20 cellular contexts compared by ENCODE assay signal in the genomic region with DNA sequence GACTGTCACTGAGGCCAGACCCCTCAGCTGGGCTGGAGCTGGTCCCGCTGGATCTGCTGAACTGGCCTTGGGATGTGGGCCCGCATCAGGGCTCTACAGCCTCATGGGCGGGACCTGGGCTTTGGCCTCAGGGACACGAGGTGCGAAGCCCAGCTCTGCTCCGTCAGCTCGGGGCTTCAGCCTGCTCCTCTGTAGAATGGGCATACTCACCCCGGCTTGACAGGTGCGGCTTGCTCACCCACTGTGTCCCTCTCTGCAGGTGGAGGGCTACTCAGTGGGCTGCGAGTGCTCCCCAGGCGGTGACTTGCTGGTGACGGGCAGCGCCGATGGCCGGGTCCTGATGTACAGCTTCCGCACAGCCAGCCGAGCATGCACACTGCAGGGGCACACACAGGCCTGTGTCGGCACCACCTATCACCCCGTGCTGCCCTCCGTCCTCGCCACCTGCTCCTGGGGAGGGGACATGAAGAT. TPM values are rescaled to one million over a fixed set of nuclear protein-coding genes. Genes with fewer than 3 reads are reported as not detected.
DNase-seq lines count a peak whose midpoint lies in the region; ATAC-seq and TF ChIP-seq lines count a peak whose summit lies in the region.
"Had no signal": no experiment of that assay in that cellular context is flagged by ENCODE, and none has a peak within 500 bp of the region (broad histone marks: within the 10 kb centered on the region; RNA-seq: fewer than 3 reads in every experiment).

No MANE protein-coding gene starts in this region.

- no peak for TF ChIP-seq CTCF in GM20000 (IDR thresholded peaks at IDR 0.05; ENCODE audit: extremely low read depth, missing control alignments)
- TF ChIP-seq CTCF in glutamatergic neuron (IDR thresholded peaks at IDR 0.05; ENCODE audit: partially characterized antibody, unreplicated experiment) = no peak

- no peak overlapping the region for H3K27ac Mint-ChIP-seq in activated CD4-positive, alpha-beta T cell treated with anti-CD3 and anti-CD28 coated beads, Interleukin-2, amount 10 ng/mL, durations not matched to agents 7 days and 5 days
- no peak overlapping the region for H3K27ac Mint-ChIP-seq in glutamatergic neuron (ENCODE audit: unreplicated experiment)
- H3K27ac Mint-ChIP-seq: HFFc6 had no signal

- H3K9me3 Mint-ChIP-seq in activated CD4-positive, alpha-beta T cell treated with anti-CD3 and anti-CD28 coated beads, Interleukin-2, amount 10 ng/mL, durations not matched to agents 7 days and 5 days = no peaks in the 10 kb centered on the region
- H3K9me3 Mint-ChIP-seq in glutamatergic neuron (ENCODE audit: unreplicated experiment) = peaks cover 3% of the 10 kb centered on the region
- H3K9me3 Mint-ChIP-seq: HFFc6, neural crest cell had no signal

- no peak overlapping the region for H3K4me3 Mint-ChIP-seq in activated CD4-positive, alpha-beta T cell treated with anti-CD3 and anti-CD28 coated beads, Interleukin-2, amount 10 ng/mL, durations not matched to agents 7 days and 5 days
- H3K4me3 Mint-ChIP-seq in glutamatergic neuron (ENCODE audit: unreplicated experiment) = no peak overlapping the region
- H3K4me3 Mint-ChIP-seq: HFFc6, neural crest cell had no signal

- POLR2A ChIA-PET in activated CD4-positive, alpha-beta T cell treated with anti-CD3 and anti-CD28 coated beads, Interleukin-2, amount 10 ng/mL, durations not matched to agents 7 days and 5 days (lab: Charles Lee) = no interaction called here

- H3K27me3 Mint-ChIP-seq in activated CD4-positive, alpha-beta T cell treated with anti-CD3 and anti-CD28 coated beads, Interleukin-2, amount 10 ng/mL, durations not matched to agents 7 days and 5 days = no peaks in the 10 kb centered on the region
- H3K27me3 Mint-ChIP-seq in glutamatergic neuron (ENCODE audit: unreplicated experiment) = peaks cover 2% of the 10 kb centered on the region

- CTCF ChIA-PET in activated CD4-positive, alpha-beta T cell treated with anti-CD3 and anti-CD28 coated beads, Interleukin-2, amount 10 ng/mL, durations not matched to agents 7 days and 5 days (lab: Charles Lee) = interaction anchor here (1.3 kb wide), 1 partner anchor 26 kb away, joined by 3 read pairs; no protein-coding TSS in a partner anchor

- no peak for ATAC-seq in GM21360 (IDR thresholded peaks at IDR 0.05; ENCODE audit: unreplicated experiment)
- ATAC-seq: A549, Panc1 had no signal

- no peaks in the 10 kb centered on the region for H3K36me3 Mint-ChIP-seq in activated CD4-positive, alpha-beta T cell treated with anti-CD3 and anti-CD28 coated beads, Interleukin-2, amount 10 ng/mL, durations not matched to agents 7 days and 5 days (ENCODE audit: low read depth)
- no peaks in the 10 kb centered on the region for H3K36me3 Mint-ChIP-seq in glutamatergic neuron (ENCODE audit: unreplicated experiment)

- DNase-seq in activated CD4-positive, alpha-beta T cell treated with anti-CD3 and anti-CD28 coated beads, Interleukin-2, amount 10 ng/mL, durations not matched to agents 7 days and 5 days = peak; percentile 4
- DNase-seq in activated CD4-positive, alpha-beta T cell treated with anti-CD3 and anti-CD28 coated beads, Interleukin-2, amount 50 U/mL, for 1 hour = no peak
- peak; percentile 7 for DNase-seq in GM20000 (ENCODE audit: low spot score)
- DNase-seq in glutamatergic neuron = peak; percentile 12
- peak; percentile 72 for DNase-seq in posterior vena cava (ENCODE audit: low spot score)
- DNase-seq in NCI-H2227 (lab: John Stamatoyannopoulos, UW; ENCODE audit: unreplicated experiment) = no peak
- no peak for DNase-seq in AML-193 (lab: John Stamatoyannopoulos, UW)
- DNase-seq: activated CD4-positive, CD25-positive, alpha-beta regulatory T cell; amygdala; foreskin melanocyte; HFFc6; mammary epithelial cell; NCI-H2107; NCI-H774; stimulated activated CD4-positive, alpha-beta T cell treated with anti-CD3 and anti-CD28 coated beads, Interleukin-4, amount 100 ng/mL, for 24 hours; thyroid gland had no signal

- H3K4me1 Mint-ChIP-seq in activated CD4-positive, alpha-beta T cell treated with anti-CD3 and anti-CD28 coated beads, Interleukin-2, amount 10 ng/mL, durations not matched to agents 7 days and 5 days = peaks cover 18% of the 10 kb centered on the region
- H3K4me1 Mint-ChIP-seq in glutamatergic neuron (ENCODE audit: low read depth, unreplicated experiment) = peaks cover 14% of the 10 kb centered on the region

- intact Hi-C loops in posterior vena cava (cut with DNase I) = no loop called here

RNA-seq across cellular contexts. Expression of a gene that starts 57.6 kb away (rescaled TPM):
- total RNA-seq in activated CD4-positive, alpha-beta T cell treated with anti-CD3 and anti-CD28 coated beads, Interleukin-2, amount 10 ng/mL, durations not matched to agents 7 days and 5 days = under 1 TPM in 1 of 2 experiments, not detected in 1; 0.10 TPM
- total RNA-seq in glutamatergic neuron (ENCODE audit: unreplicated experiment) (7.0 TPM), posterior vena cava (1 to 10 TPM in 1 of 2 donors, under 1 TPM in 1; 0.56 to 1.2 TPM)

Comparison
In these comparisons a context has a peak if more than half of its experiments do, and no peak if none do; other contexts are left out.
1. DNase-seq: peak in activated CD4-positive, alpha-beta T cell treated with anti-CD3 and anti-CD28 coated beads, Interleukin-2, amount 10 ng/mL, durations not matched to agents 7 days and 5 days (single experiment), GM20000 (single experiment), glutamatergic neuron (single experiment) and posterior vena cava (single experiment); none in activated CD4-positive, alpha-beta T cell treated with anti-CD3 and anti-CD28 coated beads, Interleukin-2, amount 50 U/mL, for 1 hour (single experiment), NCI-H2227 (single experiment) and AML-193 (0 of 2).